23 cellular contexts compared by ENCODE assay signal in the genomic region with DNA sequence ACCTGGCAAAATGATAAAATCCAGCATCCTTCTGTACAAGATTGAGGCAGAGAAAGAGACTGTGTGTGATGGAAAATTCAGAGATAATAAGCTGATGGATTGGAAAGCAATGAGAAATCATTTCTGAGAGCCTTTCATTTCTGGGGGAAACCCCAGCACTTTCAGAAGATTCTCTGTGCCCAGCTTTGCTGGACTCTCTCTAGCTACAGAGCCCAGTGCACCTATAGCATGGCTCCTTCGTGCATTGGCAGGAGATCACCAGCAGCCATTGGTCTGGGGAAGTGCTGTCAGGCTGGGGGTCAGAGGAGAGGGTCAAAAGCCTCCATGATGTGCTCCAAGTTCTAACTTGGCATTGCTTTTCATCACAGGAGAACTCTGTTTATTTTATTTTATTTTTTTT.
"Had no signal": no experiment of that assay in that cellular context is flagged by ENCODE, and none has a peak within 500 bp of the region (broad histone marks: within the 10 kb centered on the region; RNA-seq: fewer than 3 reads in every experiment).

No MANE protein-coding gene starts in this region.

- H3K27me3 ChIP-seq: SJCRH30 had no signal

- H3K36me3 ChIP-seq: SJCRH30 had no signal

- DNase-seq: activated CD4-positive, alpha-beta T cell treated with anti-CD3 and anti-CD28 coated beads for 4 hours; activated CD8-positive, alpha-beta memory T cell treated with anti-CD3 and anti-CD28 coated beads, Interleukin-2, amount 50 U/mL, for 48 hours; activated CD8-positive, alpha-beta T cell treated with anti-CD3 and anti-CD28 coated beads, Interleukin-2, amount 10 ng/mL, durations not matched to agents 7 days and 5 days; activated gamma-delta T cell; activated naive CD4-positive, alpha-beta T cell treated with anti-CD3 and anti-CD28 coated beads for 36 hours; activated T-cell treated with anti-CD3 and anti-CD28 coated beads, Interleukin-2, amount 50 U/mL, for 1 hour; cerebellar nuclear complex; KG1; MV-4-11; NCI-H1092 treated with DMSO at 0.1 percent for 48 hours; NCI-H1417 treated with DMSO at 0.1 percent for 48 hours; NCI-H1694; NCI-H2029; NCI-H2107; NCI-H345; NCI-H510A; NCI-H526 treated with DMSO at 0.1 percent for 48 hours; NCI-H82; RPMI8226; SJCRH30 had no signal

- H3K27ac ChIP-seq: SJCRH30 had no signal

- ATAC-seq: activated CD4-positive, CD25-positive, alpha-beta regulatory T cell treated with anti-CD3 and anti-CD28 coated beads, Interleukin-2, amount 50 U/mL, for 24 hours; activated CD8-positive, alpha-beta T cell treated with anti-CD3 and anti-CD28 coated beads, Interleukin-2, amount 10 ng/mL, durations not matched to agents 7 days and 5 days; Panc1; Right ventricle myocardium inferior had no signal

- H3K4me3 ChIP-seq: SJCRH30 had no signal

- H3K9me3 ChIP-seq: SJCRH30 had no signal
